In the genomic region with DNA sequence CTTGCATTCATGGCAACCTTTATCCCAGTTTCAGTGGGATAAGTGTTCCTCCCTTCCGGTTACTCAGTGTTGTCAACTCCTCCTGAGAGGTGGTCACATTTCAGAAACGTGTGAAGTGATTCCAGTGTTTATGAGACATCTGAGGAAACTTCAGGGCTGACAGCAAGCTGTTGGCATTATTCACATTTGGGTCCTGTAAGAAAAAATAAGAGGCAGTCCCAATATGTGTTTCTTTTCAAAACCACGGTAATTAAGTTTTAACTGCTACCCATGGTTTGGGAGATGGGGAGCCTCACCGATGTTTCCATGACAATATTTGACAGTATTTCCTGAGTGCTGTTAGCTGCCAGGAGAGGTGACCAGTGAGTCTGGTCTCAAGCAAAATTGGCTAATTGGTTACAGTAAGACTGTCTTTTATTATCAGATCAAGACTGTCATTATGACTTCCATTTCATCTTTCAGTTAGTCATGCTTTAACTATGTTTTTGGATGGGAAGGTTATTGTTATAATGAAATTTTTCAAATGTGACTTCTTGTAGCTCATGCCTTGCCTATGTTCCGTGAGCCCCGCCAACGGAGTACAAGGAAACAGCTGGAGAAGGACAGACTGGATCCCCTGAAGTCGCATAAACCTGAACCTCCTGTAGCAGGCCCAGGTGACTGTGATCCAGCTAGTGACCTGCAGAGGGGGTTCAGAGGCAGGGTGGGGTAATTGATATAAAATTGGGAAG, we compare ENCODE assay signal across 1 cellular context.
TF ChIP-seq lines count a peak whose summit lies in the region.

No MANE protein-coding gene starts in this region.

TF ChIP-seq in HCT116, 20 proteins besides CTCF, POLR2A, EP300 and RAD21 (continued from another document):
- TF ChIP-seq FOSL1 (IDR thresholded peaks at IDR 0.05; ENCODE audit: low read depth) (no peak), CBX3 (IDR thresholded peaks at IDR 0.05; ENCODE audit: low read depth) (no peak), SP1 (IDR thresholded peaks at IDR 0.05; ENCODE audit: low read depth) (no peak)
